1 cellular context compared by ENCODE assay signal in genomic region chr6:144886682-144887081, GRCh38.
A peak's percentile ranks its signal among the peaks of the same experiment; 100 is the strongest.
TF ChIP-seq lines count a peak whose summit lies in the region.

No MANE protein-coding gene starts in this region.

TF ChIP-seq in K562, 482 proteins besides CTCF, POLR2A, EP300 and RAD21 (continued from another document and continues in another):
- no peak; the same call in 1 of the 2 replicates for TF ChIP-seq MGA (IDR thresholded peaks at IDR 0.05)
- TF ChIP-seq SOX6 (IDR thresholded peaks at IDR 0.05) = peak; percentile 99
- peak; percentile 99 for TF ChIP-seq CBFA2T2 (conservative IDR thresholded peaks at IDR 0.05)
- no peak for TF ChIP-seq GTF3C2 (IDR thresholded peaks at IDR 0.05; ENCODE audit: borderline replicate concordance, extremely low read depth, insufficient read length)
- no peak for TF ChIP-seq YY1 (IDR thresholded peaks at IDR 0.05; ENCODE audit: borderline replicate concordance in 1 of 3, control insufficient read depth in 1 of 3, extremely low read depth in 1 of 3, insufficient read depth in 3 of 3, insufficient read length in 1 of 3, insufficient replicate concordance in 2 of 3, low read depth in 1 of 3, low read length in 2 of 3)
- TF ChIP-seq BCLAF1 (IDR thresholded peaks at IDR 0.05; ENCODE audit: borderline replicate concordance in 1 of 2, control insufficient read depth in 1 of 2, low read depth in 2 of 2, low read length in 1 of 2) = no peak
- no peak for TF ChIP-seq ATF6 (CRISPR knock-in tag; IDR thresholded peaks at IDR 0.05)
- TF ChIP-seq EGR1 (conservative IDR thresholded peaks at IDR 0.05) = no peak
- TF ChIP-seq DACH1 (IDR thresholded peaks at IDR 0.05; ENCODE audit: partially characterized antibody) = peak; percentile 76
- no peak for TF ChIP-seq TCF7L2 (IDR thresholded peaks at IDR 0.05; ENCODE audit: low read depth, low read length)
- TF ChIP-seq ELF4 (CRISPR knock-in tag; IDR thresholded peaks at IDR 0.05) = peak; percentile 99
- peak; percentile 91 for TF ChIP-seq ZNF316 (IDR thresholded peaks at IDR 0.05)
- no peak for TF ChIP-seq TAF9B (IDR thresholded peaks at IDR 0.05; ENCODE audit: partially characterized antibody)
- TF ChIP-seq SMARCB1 (IDR thresholded peaks at IDR 0.05; ENCODE audit: insufficient read length, low read depth) = no peak
- TF ChIP-seq RUNX1 (IDR thresholded peaks at IDR 0.05; ENCODE audit: low read depth) = peak; percentile 86
- no peak for TF ChIP-seq PHTF2 (CRISPR knock-in tag; IDR thresholded peaks at IDR 0.05)
- TF ChIP-seq CREB5 (CRISPR knock-in tag; IDR thresholded peaks at IDR 0.05) = no peak
- TF ChIP-seq ZNF347 (CRISPR knock-in tag; IDR thresholded peaks at IDR 0.05; ENCODE audit: low read depth) = no peak
- no peak for TF ChIP-seq BRCA1 (IDR thresholded peaks at IDR 0.05)
- TF ChIP-seq BRCA1 (CRISPR knock-in tag; IDR thresholded peaks at IDR 0.05) = no peak
- no peak for TF ChIP-seq ZNF121 (CRISPR knock-in tag; conservative IDR thresholded peaks at IDR 0.05)
- no peak for TF ChIP-seq BMI1 (IDR thresholded peaks at IDR 0.05; ENCODE audit: low read length)
- peak; percentile 96 for TF ChIP-seq LEF1 (IDR thresholded peaks at IDR 0.05)
- peak; percentile 82; the same call in 1 of the 2 replicates for TF ChIP-seq ATF4 (CRISPR knock-in tag; IDR thresholded peaks at IDR 0.05)
- peak; percentile 74 for TF ChIP-seq ZBTB12 (CRISPR knock-in tag; IDR thresholded peaks at IDR 0.05)
- no peak for TF ChIP-seq STAG1 (CRISPR knock-in tag; IDR thresholded peaks at IDR 0.05; ENCODE audit: borderline replicate concordance)
- no peak for TF ChIP-seq POLR2H (tag; IDR thresholded peaks at IDR 0.05; ENCODE audit: low read depth)
- TF ChIP-seq ZNF584 (CRISPR knock-in tag; IDR thresholded peaks at IDR 0.05; ENCODE audit: low read depth) = peak; percentile 58; the same call in 1 of the 2 replicates
- no peak for TF ChIP-seq SP2 (IDR thresholded peaks at IDR 0.05; ENCODE audit: extremely low read depth, low read depth, low read length, poor library complexity, severe bottlenecking)
- no peak for TF ChIP-seq HNRNPK (IDR thresholded peaks at IDR 0.05; ENCODE audit: low read depth, low read length, poor library complexity, severe bottlenecking)
- no peak for TF ChIP-seq KDM2B (CRISPR knock-in tag; IDR thresholded peaks at IDR 0.05)
- no peak for TF ChIP-seq ZNF12 (CRISPR knock-in tag; IDR thresholded peaks at IDR 0.05)
- no peak for TF ChIP-seq CHD2 (IDR thresholded peaks at IDR 0.05; ENCODE audit: low read depth, low read length)
- no peak for TF ChIP-seq ZNF184 (CRISPR knock-in tag; IDR thresholded peaks at IDR 0.05)
- TF ChIP-seq NR2C2 (CRISPR knock-in tag; IDR thresholded peaks at IDR 0.05) = no peak
- no peak; the same call in 1 of the 2 replicates for TF ChIP-seq NR2C2 (tag; IDR thresholded peaks at IDR 0.05)
- no peak for TF ChIP-seq EHMT2 (IDR thresholded peaks at IDR 0.05)
- no peak for TF ChIP-seq MCM3 (IDR thresholded peaks at IDR 0.05)
